22 cellular contexts compared by ENCODE assay signal in genomic region chr1:93257889-93258288, GRCh38.
DNase-seq lines count a peak whose midpoint lies in the region; ATAC-seq, FAIRE-seq and TF ChIP-seq lines count a peak whose summit lies in the region.
"Had no signal": no experiment of that assay in that cellular context is flagged by ENCODE, and none has a peak within 500 bp of the region (broad histone marks: within the 10 kb centered on the region; RNA-seq: fewer than 3 reads in every experiment).

No MANE protein-coding gene starts in this region.

- H3K4me3 ChIP-seq in lower leg skin (ENCODE audit: low read depth, poor library complexity, severe bottlenecking): no peak overlapping the region
- H3K4me3 ChIP-seq: BLaER1 treated with 17β-estradiol and CSF1 and Interleukin-3, amounts not matched to agents 10 nM and 100 nM had no signal

- no peak for DNase-seq in RCC 7860 (ENCODE audit: low spot score)
- DNase-seq in renal cortical epithelial cell (ENCODE audit: low read depth): peak; percentile 29
- no peak for DNase-seq in stimulated activated effector memory CD8-positive, alpha-beta T cell treated with anti-CD3 and anti-CD28 coated beads, Interleukin-12 subunit alpha, Interleukin-12 subunit beta, amount 100 ng/mL, for 72 hours (ENCODE audit: low spot score in 2 of 2)
- no peak for DNase-seq in lower leg skin (ENCODE audit: low spot score in 2 of 2)
- DNase-seq: Caco-2; CD4-positive, alpha-beta memory T cell; DMS 273 treated with DMSO at 0.1 percent for 48 hours; DMS79 treated with DMSO at 0.1 percent for 48 hours; GOT3; HCEC 1CT; IMR-90; NCI-H1105; NCI-H2081; NCI-H510A; NCI-H748 treated with DMSO at 0.1 percent for 48 hours; Right ventricle myocardium superior had no signal

- H3K9me3 Mint-ChIP-seq in stimulated activated effector memory CD8-positive, alpha-beta T cell treated with anti-CD3 and anti-CD28 coated beads, Interleukin-12 subunit alpha, Interleukin-12 subunit beta, amount 100 ng/mL, for 72 hours: peaks cover 7% of the 10 kb centered on the region

- no peak overlapping the region for H3K27ac Mint-ChIP-seq in stimulated activated effector memory CD8-positive, alpha-beta T cell treated with anti-CD3 and anti-CD28 coated beads, Interleukin-12 subunit alpha, Interleukin-12 subunit beta, amount 100 ng/mL, for 72 hours
- H3K27ac Mint-ChIP-seq: CD4-positive, alpha-beta memory T cell had no signal

- no peak overlapping the region for H3K4me3 Mint-ChIP-seq in stimulated activated effector memory CD8-positive, alpha-beta T cell treated with anti-CD3 and anti-CD28 coated beads, Interleukin-12 subunit alpha, Interleukin-12 subunit beta, amount 100 ng/mL, for 72 hours
- H3K4me3 Mint-ChIP-seq: CD4-positive, alpha-beta memory T cell had no signal

- intact Hi-C loops in lower leg skin (cut with DNase I; ENCODE audit: low total_unique reads): no loop called here

- no peaks in the 10 kb centered on the region for H3K4me1 Mint-ChIP-seq in stimulated activated effector memory CD8-positive, alpha-beta T cell treated with anti-CD3 and anti-CD28 coated beads, Interleukin-12 subunit alpha, Interleukin-12 subunit beta, amount 100 ng/mL, for 72 hours
- H3K4me1 Mint-ChIP-seq: CD4-positive, alpha-beta memory T cell had no signal

- TF ChIP-seq POLR2A in lower leg skin (IDR thresholded peaks at IDR 0.05): no peak

- H3K36me3 Mint-ChIP-seq in stimulated activated effector memory CD8-positive, alpha-beta T cell treated with anti-CD3 and anti-CD28 coated beads, Interleukin-12 subunit alpha, Interleukin-12 subunit beta, amount 100 ng/mL, for 72 hours: peaks cover 35% of the 10 kb centered on the region

- peak; percentile 92 for FAIRE-seq in G401.6 (lab: Jason Lieb, UNC)
- FAIRE-seq in RCC 7860 (lab: Jason Lieb, UNC): peak; percentile 80
- peak; percentile 85 for FAIRE-seq in colon (lab: Jason Lieb, UNC)
- FAIRE-seq: GM12892, HTR-8/SVneo had no signal

- no peak for TF ChIP-seq CTCF in lower leg skin (IDR thresholded peaks at IDR 0.05)

- no peak for ATAC-seq in HG02884 (IDR thresholded peaks at IDR 0.05; ENCODE audit: unreplicated experiment)
- no peak for ATAC-seq in stimulated activated effector memory CD8-positive, alpha-beta T cell treated with anti-CD3 and anti-CD28 coated beads, Interleukin-12 subunit alpha, Interleukin-12 subunit beta, amount 100 ng/mL, for 72 hours
